Comparison of ENCODE assay signal across 8 cellular contexts in genomic region chr16:10616744-10617640, GRCh38. TPM values are rescaled to one million over a fixed set of nuclear protein-coding genes. Genes with fewer than 3 reads are reported as not detected.
A peak's percentile ranks its signal among the peaks of the same experiment; 100 is the strongest.
DNase-seq lines count a peak whose midpoint lies in the region; ATAC-seq and TF ChIP-seq lines count a peak whose summit lies in the region.

No MANE protein-coding gene starts in this region.

- 34 to 53% (median 46%) methylated on average over 12 to 15 of the region's 15 CpGs for WGBS in psoas muscle, 3 donors

- intact Hi-C loops in psoas muscle (cut with DNase I) = no loop called here

- ATAC-seq in psoas muscle (no peak), HG02852 (IDR thresholded peaks at IDR 0.05; ENCODE audit: unreplicated experiment) (no peak)

- DNase-seq in EH (ENCODE audit: low read depth) = peak; percentile 73
- DNase-seq in NCI-H510A treated with DMSO at 0.1 percent for 48 hours (lab: John Stamatoyannopoulos, UW) = peak; percentile 73
- peak; percentile 29 to 73 for DNase-seq in foreskin fibroblast
- DNase-seq in psoas muscle = peak; percentile 39 to 62
- DNase-seq in NCI-H82 (lab: John Stamatoyannopoulos, UW) = no peak
- no peak for DNase-seq in effector CD4-positive, alpha-beta T cell
- DNase-seq in KG1 (lab: John Stamatoyannopoulos, UW) = no peak

- no peak overlapping the region for H3K27ac ChIP-seq in psoas muscle

- H3K4me1 ChIP-seq in psoas muscle = no peaks in the 10 kb centered on the region

- H3K4me3 ChIP-seq in foreskin fibroblast (ENCODE audit: low read depth in 1 of 2, low read length in 2 of 2) (no peak overlapping the region), psoas muscle (no peak overlapping the region)

- TF ChIP-seq CTCF in foreskin fibroblast (IDR thresholded peaks at IDR 0.05; ENCODE audit: low read depth, low read length) = no peak
- no peak for TF ChIP-seq CTCF in psoas muscle (IDR thresholded peaks at IDR 0.05)

- H3K36me3 ChIP-seq in psoas muscle (ENCODE audit: insufficient read depth in 1 of 2, low read depth in 1 of 2) = no peaks in the 10 kb centered on the region

- H3K9me3 ChIP-seq in psoas muscle = no peaks in the 10 kb centered on the region

- peaks cover 0 to 3% (median 0%) of the 10 kb centered on the region in 3 donors for H3K27me3 ChIP-seq in psoas muscle (ENCODE audit: insufficient read depth in 3 of 3, low read length in 2 of 3)

RNA-seq across cellular contexts. Expression of gene EMP2, which starts 36.6 kb away (rescaled TPM):
- 10 to 100 TPM; 11.0 to 25.4 (median 17.7) TPM for total RNA-seq in psoas muscle
- 10 to 100 TPM in 1 of 3 donors, 1 to 10 TPM in 2; 8.0 to 22.8 (median 9.9) TPM for polyA plus RNA-seq in psoas muscle

Comparison
In these comparisons a context has a peak if more than half of its experiments do, and no peak if none do; other contexts are left out.
1. DNase-seq: peak in EH (single experiment), NCI-H510A treated with DMSO at 0.1 percent for 48 hours (single experiment), foreskin fibroblast (2 of 2) and psoas muscle (2 of 2); none in NCI-H82 (single experiment), effector CD4-positive, alpha-beta T cell (single experiment) and KG1 (single experiment).